2 cellular contexts compared by ENCODE assay signal in genomic region chr2:216829533-216829932, GRCh38.
TF ChIP-seq lines count a peak whose summit lies in the region.

No MANE protein-coding gene starts in this region.

TF ChIP-seq in liver, 16 proteins besides CTCF, POLR2A, EP300 and RAD21 (continued from another document):
- TF ChIP-seq REST (IDR thresholded peaks at IDR 0.05) (peak; percentile 84), FOXA1 (IDR thresholded peaks at IDR 0.05) (peak; percentile 80), MAX (IDR thresholded peaks at IDR 0.05) (peak; percentile 96), YY1 (IDR thresholded peaks at IDR 0.05) (peak; percentile 90), ATF3 (IDR thresholded peaks at IDR 0.05) (peak; percentile 68), HNF4A (conservative IDR thresholded peaks at IDR 0.05) (peak; percentile 95 to 96), ZBTB33 (IDR thresholded peaks at IDR 0.05) (peak; percentile 87), FOXA2 (IDR thresholded peaks at IDR 0.05) (peak; percentile 56), GABPA (IDR thresholded peaks at IDR 0.05 in 1 of 2, conservative IDR thresholded peaks at IDR 0.05 in 1 of 2) (no peak), EGR1 (IDR thresholded peaks at IDR 0.05; ENCODE audit: low read depth in 2 of 2) (peak; percentile 67 to 95), TAF1 (conservative IDR thresholded peaks at IDR 0.05) (no peak), RXRA (IDR thresholded peaks at IDR 0.05) (peak; percentile 92 to 98), NR2F2 (IDR thresholded peaks at IDR 0.05) (peak; percentile 85), HNF4G (IDR thresholded peaks at IDR 0.05) (peak; percentile 69)

TF ChIP-seq in HepG2, 621 proteins besides CTCF, POLR2A, EP300 and RAD21:
- no peak for TF ChIP-seq ARID4A (CRISPR knock-in tag; IDR thresholded peaks at IDR 0.05; ENCODE audit: borderline replicate concordance)
- TF ChIP-seq HOXA9 (CRISPR knock-in tag; IDR thresholded peaks at IDR 0.05; ENCODE audit: borderline replicate concordance), result no peak
- no peak for TF ChIP-seq HIC2 (CRISPR knock-in tag; IDR thresholded peaks at IDR 0.05; ENCODE audit: low read depth)
